In the genomic region with DNA sequence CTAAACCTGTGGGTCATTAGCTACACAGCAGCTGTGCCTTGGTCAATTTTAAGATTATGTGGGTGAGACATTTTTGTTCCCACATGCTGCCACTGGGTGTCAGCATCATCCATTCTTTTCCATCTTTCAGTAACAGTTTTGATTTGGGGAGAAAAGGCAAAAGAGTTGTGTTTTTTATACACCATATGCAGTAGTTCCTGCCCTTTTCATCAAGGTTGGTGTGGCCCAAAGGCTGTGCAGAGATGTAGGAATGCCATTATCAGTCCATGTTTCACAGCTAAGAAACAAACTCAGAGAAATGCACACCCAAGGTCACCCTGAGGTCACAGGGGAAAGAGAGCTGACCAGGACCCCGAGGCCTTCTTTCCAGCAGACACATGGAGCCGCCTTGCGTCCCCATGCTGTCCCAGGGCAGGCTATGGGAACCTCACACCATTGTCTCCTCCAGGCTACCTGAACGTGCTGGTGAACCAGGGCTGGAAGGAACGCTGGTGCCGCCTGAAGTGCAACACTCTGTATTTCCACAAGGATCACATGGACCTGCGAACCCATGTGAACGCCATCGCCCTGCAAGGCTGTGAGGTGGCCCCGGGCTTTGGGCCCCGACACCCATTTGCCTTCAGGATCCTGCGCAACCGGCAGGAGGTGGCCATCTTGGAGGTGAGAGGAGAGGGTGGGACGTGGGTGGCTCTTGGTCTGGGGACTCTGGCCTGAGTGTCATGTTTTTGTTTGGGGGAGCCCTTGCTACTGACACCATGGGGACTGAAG, we compare ENCODE assay signal across 8 cellular contexts. TPM values are rescaled to one million over a fixed set of nuclear protein-coding genes. Genes with fewer than 3 reads are reported as not detected.
DNase-seq lines count a peak whose midpoint lies in the region; ATAC-seq and TF ChIP-seq lines count a peak whose summit lies in the region.

No MANE protein-coding gene starts in this region.

- CTCF ChIA-PET in activated CD4-positive, alpha-beta T cell treated with anti-CD3 and anti-CD28 coated beads for 36 hours (lab: Charles Lee): interaction anchor here (0.6 to 2.6 kb wide), 28 partner anchors 9 to 247 kb away, joined by 3 to 23 read pairs (median 4); partner anchors contain the start of genes GRPEL2 and PCYOX1L

- WGBS in esophagus muscularis mucosa: 91% methylated on average over 13 of the region's 14 CpGs

- H3K9me3 ChIP-seq in WERI-Rb-1 (ENCODE audit: severe bottlenecking) (no peaks in the 10 kb centered on the region), esophagus muscularis mucosa (no peaks in the 10 kb centered on the region), parathyroid adenoma (ENCODE audit: control insufficient read depth, low read length) (no peaks in the 10 kb centered on the region)

- no peak overlapping the region for H3K4me3 Mint-ChIP-seq in activated CD4-positive, alpha-beta T cell treated with anti-CD3 and anti-CD28 coated beads for 36 hours

- H3K4me3 ChIP-seq in WERI-Rb-1 (ENCODE audit: low read depth, low read length) (no peak overlapping the region), esophagus muscularis mucosa (no peak overlapping the region), parathyroid adenoma (ENCODE audit: low read depth, low read length) (no peak overlapping the region)

- intact Hi-C loops in activated CD4-positive, alpha-beta T cell treated with anti-CD3 and anti-CD28 coated beads for 36 hours (cut with DNase I, micrococcal nuclease): loop anchor here (1.0 to 10.0 kb wide), 3 partner anchors 54 to 247 kb away; no protein-coding TSS in a partner anchor
- intact Hi-C loops in esophagus muscularis mucosa (cut with DNase I): loop anchor here (5.0 kb wide), 1 partner anchor 50 kb away; no protein-coding TSS in a partner anchor

- H3K4me1 Mint-ChIP-seq in activated CD4-positive, alpha-beta T cell treated with anti-CD3 and anti-CD28 coated beads for 36 hours: no peaks in the 10 kb centered on the region

- no peaks in the 10 kb centered on the region for H3K9me3 Mint-ChIP-seq in activated CD4-positive, alpha-beta T cell treated with anti-CD3 and anti-CD28 coated beads for 36 hours (ENCODE audit: low read depth)

- H3K36me3 ChIP-seq in WERI-Rb-1: no peaks in the 10 kb centered on the region
- peaks cover 0 to 66% (median 7%) of the 10 kb centered on the region in 4 donors for H3K36me3 ChIP-seq in esophagus muscularis mucosa
- H3K36me3 ChIP-seq in parathyroid adenoma (ENCODE audit: control insufficient read depth, insufficient read depth, low read length): no peaks in the 10 kb centered on the region

- H2AFZ ChIP-seq in parathyroid adenoma: peak overlapping the region; percentile 53

- TF ChIP-seq POLR2A in esophagus muscularis mucosa (IDR thresholded peaks at IDR 0.05; ENCODE audit: low read depth): no peak

- TF ChIP-seq CTCF in WERI-Rb-1 (IDR thresholded peaks at IDR 0.05; ENCODE audit: low read depth, low read length) (peak; percentile 58), esophagus muscularis mucosa (IDR thresholded peaks at IDR 0.05) (peak; percentile 69 to 76 (median 70)), parathyroid adenoma (IDR thresholded peaks at IDR 0.05) (peak; percentile 80)

- H3K27me3 Mint-ChIP-seq in activated CD4-positive, alpha-beta T cell treated with anti-CD3 and anti-CD28 coated beads for 36 hours: no peaks in the 10 kb centered on the region

- no peak overlapping the region for H3K27ac ChIP-seq in WERI-Rb-1
- H3K27ac ChIP-seq in esophagus muscularis mucosa (replicated peaks in 1 of 4): peak overlapping the region; percentile 32 to 58 (median 46)
- H3K27ac ChIP-seq in parathyroid adenoma: no peak overlapping the region

- POLR2A ChIA-PET in activated CD4-positive, alpha-beta T cell treated with anti-CD3 and anti-CD28 coated beads for 36 hours (lab: Charles Lee): no interaction called here

- no peak overlapping the region for H3K4me2 ChIP-seq in parathyroid adenoma (ENCODE audit: low read length)

- no peak overlapping the region for H3K27ac Mint-ChIP-seq in activated CD4-positive, alpha-beta T cell treated with anti-CD3 and anti-CD28 coated beads for 36 hours

- peak; percentile 52 for DNase-seq in activated CD4-positive, alpha-beta T cell treated with anti-CD3 and anti-CD28 coated beads for 36 hours
- DNase-seq in activated CD4-positive, alpha-beta T cell treated with anti-CD3 and anti-CD28 coated beads for 1 hour: no peak
- DNase-seq in NCI-H1417 treated with DMSO at 0.1 percent for 48 hours (lab: John Stamatoyannopoulos, UW): peak; percentile 9
- DNase-seq in WERI-Rb-1: no peak
- no peak for DNase-seq in esophagus muscularis mucosa (ENCODE audit: extremely low spot score)

- ATAC-seq in activated CD4-positive, alpha-beta T cell treated with anti-CD3 and anti-CD28 coated beads for 36 hours: peak; percentile 74
- ATAC-seq in GM21786 (IDR thresholded peaks at IDR 0.05; ENCODE audit: unreplicated experiment): peak; percentile 73
- no peak for ATAC-seq in HG02840 (IDR thresholded peaks at IDR 0.05; ENCODE audit: low FRiP score, unreplicated experiment)

- H3K9ac ChIP-seq in parathyroid adenoma: no peak overlapping the region

- H3K4me1 ChIP-seq in esophagus muscularis mucosa (peaks cover 23 to 30% (median 26%) of the 10 kb centered on the region in 4 donors), parathyroid adenoma (peaks cover 17% of the 10 kb centered on the region)

- H3K36me3 Mint-ChIP-seq in activated CD4-positive, alpha-beta T cell treated with anti-CD3 and anti-CD28 coated beads for 36 hours (ENCODE audit: low read depth): no peaks in the 10 kb centered on the region

- no peak for TF ChIP-seq EP300 in esophagus muscularis mucosa (IDR thresholded peaks at IDR 0.05)

- no peaks in the 10 kb centered on the region for H3K79me2 ChIP-seq in parathyroid adenoma

- H3K27me3 ChIP-seq in WERI-Rb-1 (ENCODE audit: insufficient read depth, low read depth, severe bottlenecking): peaks cover 14% of the 10 kb centered on the region
- H3K27me3 ChIP-seq in esophagus muscularis mucosa: no peaks in the 10 kb centered on the region
- H3K27me3 ChIP-seq in parathyroid adenoma (ENCODE audit: control insufficient read depth, insufficient read depth, low read length): no peaks in the 10 kb centered on the region

RNA-seq across cellular contexts. Expression of gene GRPEL2, which starts 27.8 kb away (rescaled TPM):
- 10 to 100 TPM; 27.1 to 37.2 TPM for total RNA-seq in activated CD4-positive, alpha-beta T cell treated with anti-CD3 and anti-CD28 coated beads for 36 hours
- total RNA-seq in esophagus muscularis mucosa: 10 to 100 TPM in 1 of 4 donors, 1 to 10 TPM in 3; 7.8 to 14.9 (median 8.7) TPM

RNA-seq across cellular contexts. Expression of gene PCYOX1L, which starts 40.4 kb away (rescaled TPM):
- 10 to 100 TPM; 17.5 to 18.8 TPM for total RNA-seq in activated CD4-positive, alpha-beta T cell treated with anti-CD3 and anti-CD28 coated beads for 36 hours
- 1 to 10 TPM; 4.0 to 5.8 (median 4.7) TPM for total RNA-seq in esophagus muscularis mucosa

RNA-seq across cellular contexts. Expression of gene AFAP1L1, which starts 45.8 kb away (rescaled TPM):
- total RNA-seq in activated CD4-positive, alpha-beta T cell treated with anti-CD3 and anti-CD28 coated beads for 36 hours: under 1 TPM; 0.18 to 0.55 TPM
- total RNA-seq in esophagus muscularis mucosa: 10 to 100 TPM in 3 of 4 donors, 1 to 10 TPM in 1; 10.0 to 23.8 (median 16.6) TPM

Comparison
In these comparisons a context has a peak if more than half of its experiments do, and no peak if none do; other contexts are left out.
1. DNase-seq: peak in activated CD4-positive, alpha-beta T cell treated with anti-CD3 and anti-CD28 coated beads for 36 hours (single experiment) and NCI-H1417 treated with DMSO at 0.1 percent for 48 hours (single experiment); none in activated CD4-positive, alpha-beta T cell treated with anti-CD3 and anti-CD28 coated beads for 1 hour (single experiment), WERI-Rb-1 (single experiment) and esophagus muscularis mucosa (single experiment).
2. H3K27ac ChIP-seq: peak in esophagus muscularis mucosa (4 of 4); none in WERI-Rb-1 (single experiment) and parathyroid adenoma (single experiment).
3. RNA of gene AFAP1L1, which starts 45.8 kb away (total RNA-seq): 10.0 to 23.8 TPM in esophagus muscularis mucosa; 0.18 to 0.55 TPM in activated CD4-positive, alpha-beta T cell treated with anti-CD3 and anti-CD28 coated beads for 36 hours; every median in the first group is over 4 times any median in the second.
4. Peak in every context shown above with its lines, with median percentiles within 50 percentile points of each other: CTCF ChIP-seq.